1 cellular context compared by ENCODE assay signal in the genomic region with DNA sequence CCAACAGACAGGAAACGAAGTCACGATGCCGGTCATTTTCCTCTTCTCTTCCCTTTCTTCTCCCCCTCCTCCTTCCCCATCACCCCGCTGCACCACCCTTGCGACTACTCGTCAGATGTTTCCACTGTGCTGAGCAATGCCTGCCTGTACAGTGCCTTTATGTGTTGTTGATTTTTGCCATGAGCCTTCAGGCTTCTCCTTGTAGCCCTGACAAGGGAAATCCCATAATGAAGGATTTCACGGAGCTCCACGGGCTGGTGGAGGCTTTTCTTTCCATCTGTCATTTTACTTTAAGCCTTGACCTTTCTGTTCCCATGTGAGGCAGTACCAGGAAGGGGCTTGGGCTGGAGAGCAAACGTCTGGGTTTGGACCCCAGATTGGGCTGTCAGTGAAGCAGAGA.
TF ChIP-seq lines count a peak whose summit lies in the region.

No MANE protein-coding gene starts in this region.

TF ChIP-seq in WTC11, 78 proteins besides CTCF, POLR2A, EP300 and RAD21 (continued from another document):
- TF ChIP-seq, protein P1, sequence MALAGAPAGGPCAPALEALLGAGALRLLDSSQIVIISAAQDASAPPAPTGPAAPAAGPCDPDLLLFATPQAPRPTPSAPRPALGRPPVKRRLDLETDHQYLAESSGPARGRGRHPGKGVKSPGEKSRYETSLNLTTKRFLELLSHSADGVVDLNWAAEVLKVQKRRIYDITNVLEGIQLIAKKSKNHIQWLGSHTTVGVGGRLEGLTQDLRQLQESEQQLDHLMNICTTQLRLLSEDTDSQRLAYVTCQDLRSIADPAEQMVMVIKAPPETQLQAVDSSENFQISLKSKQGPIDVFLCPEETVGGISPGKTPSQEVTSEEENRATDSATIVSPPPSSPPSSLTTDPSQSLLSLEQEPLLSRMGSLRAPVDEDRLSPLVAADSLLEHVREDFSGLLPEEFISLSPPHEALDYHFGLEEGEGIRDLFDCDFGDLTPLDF (CRISPR knock-in tag; IDR thresholded peaks at IDR 0.05), result no peak
- TF ChIP-seq, protein P2, sequence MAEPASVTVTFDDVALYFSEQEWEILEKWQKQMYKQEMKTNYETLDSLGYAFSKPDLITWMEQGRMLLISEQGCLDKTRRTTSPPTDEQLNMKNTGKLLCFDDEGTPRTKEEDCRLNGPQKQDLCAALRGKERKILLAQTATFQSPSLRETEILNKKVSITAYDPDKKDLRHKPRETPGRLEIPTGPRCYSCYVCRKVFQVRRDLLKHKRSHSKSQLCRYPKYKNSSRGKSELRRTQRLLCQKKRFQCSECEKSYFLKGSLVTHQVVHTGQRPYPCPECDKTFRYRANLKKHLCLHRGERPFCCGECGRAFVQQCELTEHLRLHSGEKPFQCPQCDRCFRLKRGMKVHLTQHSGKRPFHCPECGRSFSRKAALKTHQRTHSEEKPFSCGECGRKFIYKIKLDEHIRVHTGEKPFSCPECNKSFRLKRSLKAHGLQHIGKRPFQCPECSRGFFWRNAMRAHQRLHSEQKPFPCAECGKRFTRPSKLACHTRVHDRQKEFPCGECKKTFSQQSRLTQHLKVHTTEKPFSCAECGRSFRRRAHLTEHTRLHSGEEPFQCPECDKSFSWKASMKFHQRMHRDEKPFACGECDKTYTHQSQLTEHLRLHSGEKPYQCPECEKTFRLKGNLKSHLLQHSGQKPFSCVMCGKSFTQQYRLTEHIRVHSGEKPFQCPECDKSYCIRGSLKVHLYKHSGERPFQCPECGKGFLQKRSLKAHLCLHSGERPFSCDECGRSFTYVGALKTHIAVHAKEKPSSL (CRISPR knock-in tag; conservative IDR thresholded peaks at IDR 0.05), result no peak
- no peak for TF ChIP-seq NR3C1 (CRISPR knock-in tag; conservative IDR thresholded peaks at IDR 0.05; ENCODE audit: low read depth)
- TF ChIP-seq, protein P3, sequence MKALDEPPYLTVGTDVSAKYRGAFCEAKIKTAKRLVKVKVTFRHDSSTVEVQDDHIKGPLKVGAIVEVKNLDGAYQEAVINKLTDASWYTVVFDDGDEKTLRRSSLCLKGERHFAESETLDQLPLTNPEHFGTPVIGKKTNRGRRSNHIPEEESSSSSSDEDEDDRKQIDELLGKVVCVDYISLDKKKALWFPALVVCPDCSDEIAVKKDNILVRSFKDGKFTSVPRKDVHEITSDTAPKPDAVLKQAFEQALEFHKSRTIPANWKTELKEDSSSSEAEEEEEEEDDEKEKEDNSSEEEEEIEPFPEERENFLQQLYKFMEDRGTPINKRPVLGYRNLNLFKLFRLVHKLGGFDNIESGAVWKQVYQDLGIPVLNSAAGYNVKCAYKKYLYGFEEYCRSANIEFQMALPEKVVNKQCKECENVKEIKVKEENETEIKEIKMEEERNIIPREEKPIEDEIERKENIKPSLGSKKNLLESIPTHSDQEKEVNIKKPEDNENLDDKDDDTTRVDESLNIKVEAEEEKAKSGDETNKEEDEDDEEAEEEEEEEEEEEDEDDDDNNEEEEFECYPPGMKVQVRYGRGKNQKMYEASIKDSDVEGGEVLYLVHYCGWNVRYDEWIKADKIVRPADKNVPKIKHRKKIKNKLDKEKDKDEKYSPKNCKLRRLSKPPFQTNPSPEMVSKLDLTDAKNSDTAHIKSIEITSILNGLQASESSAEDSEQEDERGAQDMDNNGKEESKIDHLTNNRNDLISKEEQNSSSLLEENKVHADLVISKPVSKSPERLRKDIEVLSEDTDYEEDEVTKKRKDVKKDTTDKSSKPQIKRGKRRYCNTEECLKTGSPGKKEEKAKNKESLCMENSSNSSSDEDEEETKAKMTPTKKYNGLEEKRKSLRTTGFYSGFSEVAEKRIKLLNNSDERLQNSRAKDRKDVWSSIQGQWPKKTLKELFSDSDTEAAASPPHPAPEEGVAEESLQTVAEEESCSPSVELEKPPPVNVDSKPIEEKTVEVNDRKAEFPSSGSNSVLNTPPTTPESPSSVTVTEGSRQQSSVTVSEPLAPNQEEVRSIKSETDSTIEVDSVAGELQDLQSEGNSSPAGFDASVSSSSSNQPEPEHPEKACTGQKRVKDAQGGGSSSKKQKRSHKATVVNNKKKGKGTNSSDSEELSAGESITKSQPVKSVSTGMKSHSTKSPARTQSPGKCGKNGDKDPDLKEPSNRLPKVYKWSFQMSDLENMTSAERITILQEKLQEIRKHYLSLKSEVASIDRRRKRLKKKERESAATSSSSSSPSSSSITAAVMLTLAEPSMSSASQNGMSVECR (CRISPR knock-in tag; IDR thresholded peaks at IDR 0.05; ENCODE audit: borderline replicate concordance), result no peak
